ENCODE assay signal across 13 cellular contexts in the genomic region with DNA sequence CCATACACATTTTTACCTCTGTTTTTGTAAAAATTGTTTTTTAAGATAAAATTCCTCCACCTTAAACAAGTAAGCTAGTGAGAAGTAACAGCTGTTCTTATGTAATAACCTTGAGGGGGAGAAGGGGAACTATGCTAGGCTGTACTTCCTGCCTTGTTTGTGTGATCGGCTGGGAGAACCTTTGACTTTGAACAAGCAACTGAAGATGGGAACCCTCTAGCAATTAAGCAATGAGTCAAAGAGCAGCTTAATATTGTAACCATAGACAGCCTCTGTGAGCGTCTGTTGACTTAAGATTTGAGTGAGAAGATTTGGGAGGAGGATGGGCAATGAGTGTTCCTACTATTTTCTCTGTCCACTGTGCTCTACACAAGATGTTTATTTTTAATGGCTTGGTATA.
DNase-seq lines count a peak whose midpoint lies in the region; ATAC-seq and TF ChIP-seq lines count a peak whose summit lies in the region.
"Had no signal": no experiment of that assay in that cellular context is flagged by ENCODE, and none has a peak within 500 bp of the region (broad histone marks: within the 10 kb centered on the region; RNA-seq: fewer than 3 reads in every experiment).

No MANE protein-coding gene starts in this region.

- TF ChIP-seq CTCF in HL-60 (IDR thresholded peaks at IDR 0.05; ENCODE audit: insufficient read depth, low read length) (no peak), fibroblast of pulmonary artery (IDR thresholded peaks at IDR 0.05; ENCODE audit: low read length, missing control alignments) (no peak), mesothelial cell of epicardium (IDR thresholded peaks at IDR 0.05; ENCODE audit: unreplicated experiment) (no peak)

- H3K36me3 ChIP-seq in naive thymus-derived CD4-positive, alpha-beta T cell (ENCODE audit: control insufficient read depth in 2 of 3, insufficient read depth in 3 of 3, low read length in 3 of 3) = no peaks in the 10 kb centered on the region

- H3K9me3 ChIP-seq in naive thymus-derived CD4-positive, alpha-beta T cell (ENCODE audit: control insufficient read depth in 2 of 3, low read length in 3 of 3) = no peaks in the 10 kb centered on the region
- H3K9me3 ChIP-seq: suprapubic skin had no signal

- DNase-seq in HL-60 (ENCODE audit: low read depth in 1 of 2, low spot score in 1 of 2) (peak; percentile 59 to 83), NOMO-1 treated with DMSO at 0.1 percent for 48 hours (lab: John Stamatoyannopoulos, UW; ENCODE audit: unreplicated experiment) (peak; percentile 94), fibroblast of pulmonary artery (ENCODE audit: low read depth) (peak; percentile 32), NCI-H524 treated with DMSO at 0.1 percent for 48 hours (lab: John Stamatoyannopoulos, UW) (no peak), LoVo (ENCODE audit: low spot score) (no peak), mesothelial cell of epicardium (ENCODE audit: low spot score in 2 of 2, unreplicated experiment in 2 of 2) (no peak)
- DNase-seq in naive thymus-derived CD4-positive, alpha-beta T cell = peak in 5 of 9 donors; percentile 0 to 5 (median 3)
- DNase-seq: activated CD4-positive, alpha-beta T cell treated with anti-CD3 and anti-CD28 coated beads for 1 hour; NCI-H187; NCI-H774; stimulated activated CD4-positive, alpha-beta T cell treated with anti-CD3 and anti-CD28 coated beads, Interleukin-1b, Interleukin-23, amount 100 ng/mL, for 48 hours had no signal

- intact Hi-C loops in naive thymus-derived CD4-positive, alpha-beta T cell (cut with micrococcal nuclease) = no loop called here

- peaks cover 6 to 32% (median 22%) of the 10 kb centered on the region in 7 donors for H3K4me1 Mint-ChIP-seq in naive thymus-derived CD4-positive, alpha-beta T cell
- H3K4me1 Mint-ChIP-seq in mesothelial cell of epicardium = no peaks in the 10 kb centered on the region

- ATAC-seq in naive thymus-derived CD4-positive, alpha-beta T cell = peak; percentile 81
- no peak for ATAC-seq in HG02884 (IDR thresholded peaks at IDR 0.05; ENCODE audit: unreplicated experiment)

- peaks cover 0 to 22% (median 14%) of the 10 kb centered on the region in 5 donors for H3K36me3 Mint-ChIP-seq in naive thymus-derived CD4-positive, alpha-beta T cell
- peaks cover 9% of the 10 kb centered on the region for H3K36me3 Mint-ChIP-seq in mesothelial cell of epicardium

- peaks cover 0 to 4% of the 10 kb centered on the region in 2 donors for H3K4me1 ChIP-seq in naive thymus-derived CD4-positive, alpha-beta T cell (ENCODE audit: control insufficient read depth in 2 of 2, insufficient read depth in 2 of 2, low read length in 2 of 2)
- H3K4me1 ChIP-seq: suprapubic skin had no signal

- H3K27ac Mint-ChIP-seq in naive thymus-derived CD4-positive, alpha-beta T cell = peak overlapping the region in 1 of 9 donors; percentile 23
- H3K27ac Mint-ChIP-seq in mesothelial cell of epicardium = no peak overlapping the region

- peak overlapping the region; percentile 47 for H3K27ac ChIP-seq in HL-60 (replicated peaks)
- H3K27ac ChIP-seq in naive thymus-derived CD4-positive, alpha-beta T cell (ENCODE audit: low read depth, low read length) = no peak overlapping the region
- H3K27ac ChIP-seq: suprapubic skin had no signal

- no peaks in the 10 kb centered on the region for H3K27me3 Mint-ChIP-seq in naive thymus-derived CD4-positive, alpha-beta T cell
- H3K27me3 Mint-ChIP-seq in mesothelial cell of epicardium (ENCODE audit: low read depth) = no peaks in the 10 kb centered on the region

- CTCF ChIA-PET in naive thymus-derived CD4-positive, alpha-beta T cell (lab: Charles Lee) = interaction anchor here (0.7 kb wide), 1 partner anchor 773 kb away, joined by 3 read pairs; no protein-coding TSS in a partner anchor

- no peaks in the 10 kb centered on the region for H3K9me3 Mint-ChIP-seq in naive thymus-derived CD4-positive, alpha-beta T cell
- H3K9me3 Mint-ChIP-seq in mesothelial cell of epicardium = peaks cover 4% of the 10 kb centered on the region

- no peaks in the 10 kb centered on the region for H3K27me3 ChIP-seq in HL-60 (ENCODE audit: insufficient read depth, poor library complexity, severe bottlenecking)
- H3K27me3 ChIP-seq in naive thymus-derived CD4-positive, alpha-beta T cell (ENCODE audit: control insufficient read depth in 2 of 2, insufficient read depth in 2 of 2, low read length in 2 of 2) = no peaks in the 10 kb centered on the region
- H3K27me3 ChIP-seq: suprapubic skin had no signal

- H3K4me3 Mint-ChIP-seq in naive thymus-derived CD4-positive, alpha-beta T cell = peak overlapping the region in 1 of 10 donors; percentile 6
- no peak overlapping the region for H3K4me3 Mint-ChIP-seq in mesothelial cell of epicardium

- H3K4me3 ChIP-seq in HL-60 (replicated peaks; ENCODE audit: insufficient read depth, low read length) (no peak overlapping the region), fibroblast of pulmonary artery (replicated peaks; ENCODE audit: low read depth, low read length) (no peak overlapping the region)
- H3K4me3 ChIP-seq in naive thymus-derived CD4-positive, alpha-beta T cell (ENCODE audit: low read length) = no peak overlapping the region
- H3K4me3 ChIP-seq: suprapubic skin had no signal

- POLR2A ChIA-PET in naive thymus-derived CD4-positive, alpha-beta T cell (lab: Charles Lee) = no interaction called here

Comparison
In these comparisons a context has a peak if more than half of its experiments do, and no peak if none do; other contexts are left out.
1. DNase-seq: peak in HL-60 (2 of 2), NOMO-1 treated with DMSO at 0.1 percent for 48 hours (single experiment), fibroblast of pulmonary artery (single experiment) and naive thymus-derived CD4-positive, alpha-beta T cell (5 of 9); none in NCI-H524 treated with DMSO at 0.1 percent for 48 hours (single experiment), LoVo (single experiment) and mesothelial cell of epicardium (0 of 2).